ENCODE assay signal across 8 cellular contexts in genomic region chr2:219570194-219570923, GRCh38. TPM values are rescaled to one million over a fixed set of nuclear protein-coding genes. Genes with fewer than 3 reads are reported as not detected.
DNase-seq lines count a peak whose midpoint lies in the region; ATAC-seq and TF ChIP-seq lines count a peak whose summit lies in the region.

No MANE protein-coding gene starts in this region.

- H3K27ac Mint-ChIP-seq in activated T-cell treated with anti-CD3 and anti-CD28 coated beads, Interleukin-2, amount 50 U/mL, for 24 hours = no peak overlapping the region
- no peak overlapping the region for H3K27ac Mint-ChIP-seq in activated T-cell treated with anti-CD3 and anti-CD28 coated beads, Interleukin-2, amount 50 U/mL, for 72 hours

- no peaks in the 10 kb centered on the region for H3K9me3 Mint-ChIP-seq in activated T-cell treated with anti-CD3 and anti-CD28 coated beads, Interleukin-2, amount 50 U/mL, for 24 hours
- no peaks in the 10 kb centered on the region for H3K9me3 Mint-ChIP-seq in activated T-cell treated with anti-CD3 and anti-CD28 coated beads, Interleukin-2, amount 50 U/mL, for 72 hours

- H3K36me3 ChIP-seq in cardiac muscle cell (peaks cover 28% of the 10 kb centered on the region), psoas muscle (ENCODE audit: insufficient read depth in 1 of 2, low read depth in 1 of 2) (peaks cover 0 to 32% of the 10 kb centered on the region in 2 donors)

- H3K27me3 Mint-ChIP-seq in activated T-cell treated with anti-CD3 and anti-CD28 coated beads, Interleukin-2, amount 50 U/mL, for 24 hours = peaks cover 54% of the 10 kb centered on the region
- peaks cover 44% of the 10 kb centered on the region for H3K27me3 Mint-ChIP-seq in activated T-cell treated with anti-CD3 and anti-CD28 coated beads, Interleukin-2, amount 50 U/mL, for 72 hours (ENCODE audit: low read depth)

- peaks cover 3% of the 10 kb centered on the region for H3K4me1 Mint-ChIP-seq in activated T-cell treated with anti-CD3 and anti-CD28 coated beads, Interleukin-2, amount 50 U/mL, for 24 hours (ENCODE audit: low read depth)
- H3K4me1 Mint-ChIP-seq in activated T-cell treated with anti-CD3 and anti-CD28 coated beads, Interleukin-2, amount 50 U/mL, for 72 hours (ENCODE audit: low read depth) = no peaks in the 10 kb centered on the region

- no peaks in the 10 kb centered on the region for H3K27me3 ChIP-seq in cardiac muscle cell
- H3K27me3 ChIP-seq in psoas muscle (ENCODE audit: insufficient read depth in 3 of 3, low read length in 2 of 3) = no peaks in the 10 kb centered on the region

- H3K36me3 Mint-ChIP-seq in activated T-cell treated with anti-CD3 and anti-CD28 coated beads, Interleukin-2, amount 50 U/mL, for 24 hours (ENCODE audit: low read depth) = no peaks in the 10 kb centered on the region
- no peaks in the 10 kb centered on the region for H3K36me3 Mint-ChIP-seq in activated T-cell treated with anti-CD3 and anti-CD28 coated beads, Interleukin-2, amount 50 U/mL, for 72 hours (ENCODE audit: insufficient read depth in 2 of 2)

- ATAC-seq in activated T-cell treated with anti-CD3 and anti-CD28 coated beads, Interleukin-2, amount 50 U/mL, for 72 hours (replicated peaks in 1 of 2) = peak; percentile 43 to 61
- ATAC-seq in psoas muscle (peak; percentile 48 to 60 (median 56)), HG03039 (IDR thresholded peaks at IDR 0.05; ENCODE audit: unreplicated experiment) (no peak)

- peak overlapping the region; percentile 98 for H3K27ac ChIP-seq in cardiac muscle cell
- peak overlapping the region; percentile 93 for H3K27ac ChIP-seq in psoas muscle

- peak overlapping the region; percentile 62 for H3K4me3 Mint-ChIP-seq in activated T-cell treated with anti-CD3 and anti-CD28 coated beads, Interleukin-2, amount 50 U/mL, for 24 hours
- H3K4me3 Mint-ChIP-seq in activated T-cell treated with anti-CD3 and anti-CD28 coated beads, Interleukin-2, amount 50 U/mL, for 72 hours = peak overlapping the region; percentile 36 to 62

- H3K4me1 ChIP-seq in cardiac muscle cell (ENCODE audit: low read depth) (peaks cover 35% of the 10 kb centered on the region), psoas muscle (peaks cover 9% of the 10 kb centered on the region)

- H3K9me3 ChIP-seq in cardiac muscle cell (ENCODE audit: low read depth) (no peaks in the 10 kb centered on the region), psoas muscle (no peaks in the 10 kb centered on the region)

- intact Hi-C loops in psoas muscle (cut with DNase I) = no loop called here

- WGBS in psoas muscle, 3 donors = 8 to 12% (median 9%) methylated on average over 76 to 95 of the region's 95 CpGs

- TF ChIP-seq CTCF in cardiac muscle cell (IDR thresholded peaks at IDR 0.05; ENCODE audit: low read depth, low read length) = peak; percentile 3
- no peak for TF ChIP-seq CTCF in psoas muscle (IDR thresholded peaks at IDR 0.05)

- DNase-seq in activated T-cell treated with anti-CD3 and anti-CD28 coated beads, Interleukin-2, amount 50 U/mL, for 24 hours = peak; percentile 46
- DNase-seq in activated T-cell treated with anti-CD3 and anti-CD28 coated beads for 4 hours (no peak), cardiac muscle cell (ENCODE audit: low read depth in 1 of 2, low spot score in 1 of 2) (peak; percentile 36 to 47), psoas muscle (peak; percentile 51 to 81), GDM1 (lab: John Stamatoyannopoulos, UW) (no peak)
- peak in 1 of 2 donors; percentile 22 for DNase-seq in activated T-cell treated with anti-CD3 and anti-CD28 coated beads, Interleukin-2, amount 50 U/mL, for 72 hours
- DNase-seq in stimulated activated CD4-positive, alpha-beta T cell treated with anti-CD3 and anti-CD28 coated beads, Interleukin-4, amount 100 ng/mL, for 1 hour = no peak

- H3K4me3 ChIP-seq in cardiac muscle cell (peak overlapping the region; percentile 98), psoas muscle (peak overlapping the region; percentile 81)

RNA-seq across cellular contexts. Expression of gene OBSL1, which starts 1.0 kb away (rescaled TPM):
- total RNA-seq in activated T-cell treated with anti-CD3 and anti-CD28 coated beads, Interleukin-2, amount 50 U/mL, for 72 hours = 1 to 10 TPM in 1 of 2 donors, under 1 TPM in 1; 0.83 to 1.3 TPM
- 540 and 746 TPM in 2 replicates for total RNA-seq in cardiac muscle cell
- polyA plus RNA-seq in cardiac muscle cell = 276 and 302 TPM in 2 replicates
- 100 to 1,000 TPM in 1 of 4 donors, 10 to 100 TPM in 3; 38.7 to 134 (median 68.0) TPM for total RNA-seq in psoas muscle
- 10 to 100 TPM; 10.3 to 35.9 (median 22.1) TPM for polyA plus RNA-seq in psoas muscle

RNA-seq across cellular contexts. Expression of gene INHA, which starts 1.8 kb away (rescaled TPM):
- not detected for total RNA-seq in activated T-cell treated with anti-CD3 and anti-CD28 coated beads, Interleukin-2, amount 50 U/mL, for 72 hours
- total RNA-seq in cardiac muscle cell (11.4 and 39.0 TPM in 2 replicates), psoas muscle (under 1 TPM in 2 of 4 donors, not detected in 2; 0.23 to 0.36 TPM)
- polyA plus RNA-seq in cardiac muscle cell (13.3 and 39.1 TPM in 2 replicates), psoas muscle (1 to 10 TPM in 1 of 3 donors, under 1 TPM in 2; 0.10 to 1.2 (median 0.18) TPM)

RNA-seq across cellular contexts. Expression of gene TMEM198, which starts 26.5 kb away (rescaled TPM):
- total RNA-seq in activated T-cell treated with anti-CD3 and anti-CD28 coated beads, Interleukin-2, amount 50 U/mL, for 72 hours = 1 to 10 TPM; 4.5 to 5.3 TPM
- total RNA-seq in cardiac muscle cell (6.7 and 7.4 TPM in 2 replicates), psoas muscle (1 to 10 TPM in 3 of 4 donors, under 1 TPM in 1; 0.88 to 3.1 (median 2.0) TPM)
- polyA plus RNA-seq in cardiac muscle cell (8.2 and 12.2 TPM in 2 replicates), psoas muscle (1 to 10 TPM in 2 of 3 donors, under 1 TPM in 1; 0.61 to 3.7 (median 2.3) TPM)

RNA-seq across cellular contexts. Expression of gene CHPF, which starts 26.8 kb away (rescaled TPM):
- 10 to 100 TPM; 24.7 to 25.5 TPM for total RNA-seq in activated T-cell treated with anti-CD3 and anti-CD28 coated beads, Interleukin-2, amount 50 U/mL, for 72 hours
- total RNA-seq in cardiac muscle cell (286 and 301 TPM in 2 replicates), psoas muscle (10 to 100 TPM; 11.9 to 14.2 (median 13.1) TPM)
- polyA plus RNA-seq in cardiac muscle cell (208 and 218 TPM in 2 replicates), psoas muscle (10 to 100 TPM in 1 of 3 donors, 1 to 10 TPM in 2; 8.4 to 13.0 (median 9.0) TPM)

RNA-seq across cellular contexts. Expression of gene STK11IP, which starts 27.3 kb away (rescaled TPM):
- 10 to 100 TPM; 27.0 to 27.8 TPM for total RNA-seq in activated T-cell treated with anti-CD3 and anti-CD28 coated beads, Interleukin-2, amount 50 U/mL, for 72 hours
- 17.8 and 22.4 TPM in 2 replicates for total RNA-seq in cardiac muscle cell
- 24.4 and 26.3 TPM in 2 replicates for polyA plus RNA-seq in cardiac muscle cell
- total RNA-seq in psoas muscle = 10 to 100 TPM in 2 of 4 donors, 1 to 10 TPM in 2; 5.5 to 12.8 (median 10.3) TPM
- 10 to 100 TPM in 1 of 3 donors, 1 to 10 TPM in 2; 6.5 to 13.3 (median 8.6) TPM for polyA plus RNA-seq in psoas muscle

Comparison
In these comparisons a context has a peak if more than half of its experiments do, and no peak if none do; other contexts are left out.
1. DNase-seq: peak in activated T-cell treated with anti-CD3 and anti-CD28 coated beads, Interleukin-2, amount 50 U/mL, for 24 hours (single experiment), cardiac muscle cell (2 of 2) and psoas muscle (2 of 2); none in activated T-cell treated with anti-CD3 and anti-CD28 coated beads for 4 hours (single experiment), GDM1 (single experiment) and stimulated activated CD4-positive, alpha-beta T cell treated with anti-CD3 and anti-CD28 coated beads, Interleukin-4, amount 100 ng/mL, for 1 hour (single experiment).
2. RNA of gene OBSL1, which starts 1.0 kb away (total RNA-seq): 540 to 746 TPM in cardiac muscle cell and 38.7 to 134 TPM in psoas muscle; 0.83 to 1.3 TPM in activated T-cell treated with anti-CD3 and anti-CD28 coated beads, Interleukin-2, amount 50 U/mL, for 72 hours; every median in the first group is over 10 times any median in the second.